In genomic region chr2:145615626-145616025, GRCh38 we compare ENCODE assay signal across 21 cellular contexts.
"Had no signal": no experiment of that assay in that cellular context is flagged by ENCODE, and none has a peak within 500 bp of the region (broad histone marks: within the 10 kb centered on the region; RNA-seq: fewer than 3 reads in every experiment).

No MANE protein-coding gene starts in this region.

- H3K27me3 ChIP-seq: SJSA1 had no signal

- H3K27ac ChIP-seq: PC-9, SJSA1, SK-N-MC had no signal

- H3K36me3 ChIP-seq: SJSA1 had no signal

- H3K9me3 ChIP-seq: SJSA1 had no signal

- DNase-seq: KBM-7, MV-4-11, NCI-H1048, NCI-H1105, NCI-H1417, NCI-H1436 treated with DMSO at 0.1 percent for 48 hours, NCI-H1694, NCI-H187 treated with DMSO at 0.1 percent for 48 hours, NCI-H2029 treated with DMSO at 0.1 percent for 48 hours, NCI-H2171 treated with DMSO at 0.1 percent for 48 hours, NCI-H345, NCI-H446 treated with DMSO at 0.1 percent for 48 hours, NCI-H510A treated with DMSO at 0.1 percent for 48 hours, NCI-H526, PC-9, Right ventricle myocardium superior, RPMI8226, SIG-M5 had no signal

- H3K4me3 ChIP-seq: PC-9, SJSA1, SK-N-MC had no signal

- FAIRE-seq: RCC 7860 had no signal
